24 cellular contexts compared by ENCODE assay signal in the genomic region with DNA sequence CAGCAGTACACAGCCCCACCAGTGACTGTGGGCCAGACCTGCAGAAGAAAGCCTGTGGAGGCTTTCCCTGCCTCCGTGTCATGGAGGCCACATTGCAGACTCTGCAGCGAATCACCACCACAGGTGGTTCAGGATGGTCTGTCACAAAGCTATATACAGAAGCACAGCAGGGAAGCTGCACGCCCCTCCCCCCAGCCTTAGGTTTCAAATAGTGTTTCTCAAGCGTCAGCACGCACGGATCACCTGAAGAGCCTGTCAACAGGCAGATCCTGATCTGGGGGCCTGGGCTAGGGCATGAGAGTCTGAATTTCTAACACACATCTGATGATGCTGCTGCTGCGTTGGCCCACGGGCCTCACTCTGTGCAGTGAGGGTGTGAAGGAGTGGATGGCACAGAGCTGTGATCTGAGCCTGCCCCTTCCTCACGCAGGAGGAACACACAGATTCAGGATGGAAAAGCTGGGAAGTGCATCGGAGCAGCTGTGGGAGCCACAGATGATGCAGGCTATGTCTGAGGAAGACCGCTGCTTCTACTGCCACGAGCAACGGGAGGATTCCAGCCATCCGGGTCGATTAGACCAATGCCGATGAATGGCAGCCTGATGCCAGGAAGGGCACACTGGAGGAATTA.
DNase-seq lines count a peak whose midpoint lies in the region; ATAC-seq and FAIRE-seq lines count a peak whose summit lies in the region.
"Had no signal": no experiment of that assay in that cellular context is flagged by ENCODE, and none has a peak within 500 bp of the region (broad histone marks: within the 10 kb centered on the region; RNA-seq: fewer than 3 reads in every experiment).

No MANE protein-coding gene starts in this region.

- no peak overlapping the region for H2BK5ac ChIP-seq in mesendoderm (ENCODE audit: low read length)

- no peaks in the 10 kb centered on the region for H3K79me1 ChIP-seq in mesendoderm (ENCODE audit: low read length)

- H3K4me1 Mint-ChIP-seq in activated CD4-positive, alpha-beta T cell treated with anti-CD3 and anti-CD28 coated beads for 36 hours = peaks cover 43% of the 10 kb centered on the region
- H3K4me1 Mint-ChIP-seq in activated CD4-positive, alpha-beta T cell treated with anti-CD3 and anti-CD28 coated beads, Interleukin-2, amount 10 ng/mL, durations not matched to agents 24 days and 14 days = peaks cover 27% of the 10 kb centered on the region

- H3K27ac Mint-ChIP-seq in activated CD4-positive, alpha-beta T cell treated with anti-CD3 and anti-CD28 coated beads for 36 hours = peak overlapping the region; percentile 27
- no peak overlapping the region for H3K27ac Mint-ChIP-seq in activated CD4-positive, alpha-beta T cell treated with anti-CD3 and anti-CD28 coated beads, Interleukin-2, amount 10 ng/mL, durations not matched to agents 24 days and 14 days
- H3K27ac Mint-ChIP-seq: activated T-helper 1 cell treated with anti-CD3 and anti-CD28 coated beads, Interleukin-12 subunit alpha, Interleukin-12 subunit beta, Interleukin-2, Interleukin-4 antibody, amounts not matched to agents 30 ng/mL and 10 ng/mL and 1 ng/mL, durations not matched to agents 14 hours and 24 hours and 36 hours; stimulated activated naive CD8-positive, alpha-beta T cell treated with anti-CD3 and anti-CD28 coated beads, Interleukin-15, amount 100 ng/mL, for 72 hours had no signal

- peak; percentile 53 for DNase-seq in activated CD4-positive, alpha-beta T cell treated with anti-CD3 and anti-CD28 coated beads for 36 hours
- DNase-seq in activated CD4-positive, alpha-beta T cell treated with anti-CD3 and anti-CD28 coated beads, Interleukin-2, amount 10 ng/mL, durations not matched to agents 24 days and 14 days = no peak
- DNase-seq in NCI-H510A treated with DMSO at 0.1 percent for 48 hours (lab: John Stamatoyannopoulos, UW) (peak; percentile 42), mesendoderm (peak; percentile 25), NCI-H1092 (lab: John Stamatoyannopoulos, UW) (no peak), GM19239 (ENCODE audit: insufficient read length, low spot score) (no peak)
- DNase-seq: amniotic stem cell; C1 segment of cervical spinal cord; hypothalamus; IMR-90; kidney; NCI-H2029; NCI-H524 treated with DMSO at 0.1 percent for 48 hours; stimulated activated CD4-positive, alpha-beta T cell treated with anti-CD3 and anti-CD28 coated beads, Interleukin-1b, Interleukin-23, amount 100 ng/mL, for 48 hours; upper lobe of right lung had no signal

- H3K4me2 ChIP-seq in BLaER1 treated with 17β-estradiol and CSF1 and Interleukin-3, amounts not matched to agents 10 nM and 100 nM = peak overlapping the region in 9 of 11 experiments; percentile 15 to 68 (median 50); a peak in 17 of 22 replicates
- H3K4me2 ChIP-seq in mesendoderm (ENCODE audit: low read length) = no peak overlapping the region

- H2AK5ac ChIP-seq in mesendoderm (ENCODE audit: low read length) = no peak overlapping the region

- no peaks in the 10 kb centered on the region for H3K27me3 ChIP-seq in BLaER1 treated with 17β-estradiol and CSF1 and Interleukin-3, amounts not matched to agents 10 nM and 100 nM
- no peaks in the 10 kb centered on the region for H3K27me3 ChIP-seq in mesendoderm (ENCODE audit: insufficient read depth, low read length, poor library complexity)
- H3K27me3 ChIP-seq: cardiac muscle cell, upper lobe of right lung had no signal

- peaks cover 71 to 100% (median 99%) of the 10 kb centered on the region in 11 experiments for H3K36me3 ChIP-seq in BLaER1 treated with 17β-estradiol and CSF1 and Interleukin-3, amounts not matched to agents 10 nM and 100 nM
- H3K36me3 ChIP-seq in mesendoderm (ENCODE audit: control insufficient read depth, insufficient read depth, low read length) = peaks cover 6% of the 10 kb centered on the region
- H3K36me3 ChIP-seq: cardiac muscle cell had no signal

- H3K27me3 Mint-ChIP-seq in activated CD4-positive, alpha-beta T cell treated with anti-CD3 and anti-CD28 coated beads for 36 hours = no peaks in the 10 kb centered on the region
- no peaks in the 10 kb centered on the region for H3K27me3 Mint-ChIP-seq in activated CD4-positive, alpha-beta T cell treated with anti-CD3 and anti-CD28 coated beads, Interleukin-2, amount 10 ng/mL, durations not matched to agents 24 days and 14 days
- H3K27me3 Mint-ChIP-seq: stimulated activated naive CD8-positive, alpha-beta T cell treated with anti-CD3 and anti-CD28 coated beads, Interleukin-15, amount 100 ng/mL, for 72 hours had no signal

- peaks cover 0 to 4% (median 0%) of the 10 kb centered on the region in 11 experiments; a peak in 1 of 22 replicates for H3K9me3 ChIP-seq in BLaER1 treated with 17β-estradiol and CSF1 and Interleukin-3, amounts not matched to agents 10 nM and 100 nM (replicated peaks in 1 of 11)
- H3K9me3 ChIP-seq: HAP-1, upper lobe of right lung had no signal

- no peak overlapping the region for H4K5ac ChIP-seq in mesendoderm (ENCODE audit: low read length)

- CTCF ChIA-PET in activated CD4-positive, alpha-beta T cell treated with anti-CD3 and anti-CD28 coated beads for 36 hours (lab: Charles Lee) = interaction anchor here (0.9 to 2.0 kb wide), 8 partner anchors 8 to 521 kb away, joined by 3 to 8 read pairs (median 4); no protein-coding TSS in a partner anchor

- no CpG with 5 or more reads among the region's 16 CpGs for WGBS in mesendoderm (ENCODE audit: extremely low coverage, insufficient coverage, low lambda C conversion rate)

- peaks cover 41% of the 10 kb centered on the region for H3K36me3 Mint-ChIP-seq in activated CD4-positive, alpha-beta T cell treated with anti-CD3 and anti-CD28 coated beads for 36 hours (ENCODE audit: low read depth)
- H3K36me3 Mint-ChIP-seq in activated CD4-positive, alpha-beta T cell treated with anti-CD3 and anti-CD28 coated beads, Interleukin-2, amount 10 ng/mL, durations not matched to agents 24 days and 14 days (ENCODE audit: low read depth) = peaks cover 29% of the 10 kb centered on the region

- peaks cover 0 to 46% (median 13%) of the 10 kb centered on the region in 11 experiments; a peak in 14 of 22 replicates for H4K20me1 ChIP-seq in BLaER1 treated with 17β-estradiol and CSF1 and Interleukin-3, amounts not matched to agents 10 nM and 100 nM

- no peak overlapping the region for H2BK15ac ChIP-seq in mesendoderm (replicated peaks; ENCODE audit: low read depth)

- 0 out of 22 replicates have a peak overlapping the region, but pooled peaks of 1 of the 11 experiments have one; percentile 14 for H3K9ac ChIP-seq in BLaER1 treated with 17β-estradiol and CSF1 and Interleukin-3, amounts not matched to agents 10 nM and 100 nM
- no peak overlapping the region for H3K9ac ChIP-seq in mesendoderm (ENCODE audit: low read length)
- H3K9ac ChIP-seq: parathyroid adenoma had no signal

- FAIRE-seq in GM19239 (lab: Jason Lieb, UNC) = no peak
- FAIRE-seq: frontal cortex, GM12892, kidney had no signal

- H4K8ac ChIP-seq in mesendoderm (ENCODE audit: low read depth, low read length) = no peak overlapping the region

- H3K4ac ChIP-seq in mesendoderm (ENCODE audit: low read depth, low read length) = no peak overlapping the region

- no peaks in the 10 kb centered on the region for H3K9me3 Mint-ChIP-seq in activated CD4-positive, alpha-beta T cell treated with anti-CD3 and anti-CD28 coated beads for 36 hours (ENCODE audit: low read depth)
- H3K9me3 Mint-ChIP-seq in activated CD4-positive, alpha-beta T cell treated with anti-CD3 and anti-CD28 coated beads, Interleukin-2, amount 10 ng/mL, durations not matched to agents 24 days and 14 days = no peaks in the 10 kb centered on the region
- H3K9me3 Mint-ChIP-seq: activated T-helper 1 cell treated with anti-CD3 and anti-CD28 coated beads, Interleukin-12 subunit alpha, Interleukin-12 subunit beta, Interleukin-2, Interleukin-4 antibody, amounts not matched to agents 30 ng/mL and 10 ng/mL and 1 ng/mL, durations not matched to agents 14 hours and 24 hours and 36 hours; stimulated activated naive CD8-positive, alpha-beta T cell treated with anti-CD3 and anti-CD28 coated beads, Interleukin-15, amount 100 ng/mL, for 72 hours had no signal

- no peak overlapping the region for H3K4me3 ChIP-seq in BLaER1 treated with 17β-estradiol and CSF1 and Interleukin-3, amounts not matched to agents 10 nM and 100 nM
- H3K4me3 ChIP-seq in mesendoderm (ENCODE audit: low read length) = no peak overlapping the region
- H3K4me3 ChIP-seq: cardiac muscle cell, HAP-1, upper lobe of right lung had no signal

- no peak overlapping the region for H3K18ac ChIP-seq in mesendoderm (ENCODE audit: low read length)

- H3K56ac ChIP-seq in mesendoderm (ENCODE audit: low read length) = no peak overlapping the region

- H3K79me2 ChIP-seq in mesendoderm (ENCODE audit: control insufficient read depth, insufficient read depth, low read length) = no peaks in the 10 kb centered on the region
- H3K79me2 ChIP-seq: parathyroid adenoma had no signal

- H3K27ac ChIP-seq in BLaER1 treated with 17β-estradiol and CSF1 and Interleukin-3, amounts not matched to agents 10 nM and 100 nM = no peak overlapping the region
- H3K27ac ChIP-seq in mesendoderm (ENCODE audit: low read depth, low read length) = no peak overlapping the region
- H3K27ac ChIP-seq: cardiac muscle cell, parathyroid adenoma, upper lobe of right lung had no signal

- no peak overlapping the region for H2BK120ac ChIP-seq in mesendoderm (ENCODE audit: low read depth, low read length)

- H3K4me3 Mint-ChIP-seq in activated CD4-positive, alpha-beta T cell treated with anti-CD3 and anti-CD28 coated beads for 36 hours = no peak overlapping the region
- no peak overlapping the region for H3K4me3 Mint-ChIP-seq in activated CD4-positive, alpha-beta T cell treated with anti-CD3 and anti-CD28 coated beads, Interleukin-2, amount 10 ng/mL, durations not matched to agents 24 days and 14 days

- H3K4me1 ChIP-seq in BLaER1 treated with 17β-estradiol and CSF1 and Interleukin-3, amounts not matched to agents 10 nM and 100 nM = peaks cover 16 to 38% (median 33%) of the 10 kb centered on the region in 10 experiments
- H3K4me1 ChIP-seq in mesendoderm (ENCODE audit: control insufficient read depth, low read depth, low read length) = no peaks in the 10 kb centered on the region
- H3K4me1 ChIP-seq: HAP-1, parathyroid adenoma, upper lobe of right lung had no signal

- POLR2A ChIA-PET in activated CD4-positive, alpha-beta T cell treated with anti-CD3 and anti-CD28 coated beads for 36 hours (lab: Charles Lee) = interaction anchor here (0.7 kb wide), 1 partner anchor 469 kb away, joined by 3 read pairs; no protein-coding TSS in a partner anchor

- intact Hi-C loops in activated CD4-positive, alpha-beta T cell treated with anti-CD3 and anti-CD28 coated beads for 36 hours (cut with DNase I, micrococcal nuclease) = loop anchor here in 1 of 2 experiments (5.0 kb wide), 1 partner anchor 95 kb away; a partner anchor contains a TSS
- intact Hi-C loops in activated CD4-positive, alpha-beta T cell treated with anti-CD3 and anti-CD28 coated beads, Interleukin-2, amount 10 ng/mL, durations not matched to agents 24 days and 14 days (cut with micrococcal nuclease) = loop anchor here (5.0 to 10.0 kb wide), 3 partner anchors 350 to 763 kb away; a partner anchor contains a TSS

- no peak for ATAC-seq in activated CD4-positive, alpha-beta T cell treated with anti-CD3 and anti-CD28 coated beads for 36 hours
- ATAC-seq in HG03095 (IDR thresholded peaks at IDR 0.05; ENCODE audit: unreplicated experiment) = no peak
- ATAC-seq: stimulated activated naive CD8-positive, alpha-beta T cell treated with anti-CD3 and anti-CD28 coated beads, Interleukin-15, amount 100 ng/mL, for 72 hours had no signal

- H3K23ac ChIP-seq in mesendoderm (ENCODE audit: low read length) = no peak overlapping the region

Comparison
In these comparisons a context has a peak if more than half of its experiments do, and no peak if none do; other contexts are left out.
1. DNase-seq: peak in activated CD4-positive, alpha-beta T cell treated with anti-CD3 and anti-CD28 coated beads for 36 hours (single experiment), NCI-H510A treated with DMSO at 0.1 percent for 48 hours (single experiment) and mesendoderm (single experiment); none in activated CD4-positive, alpha-beta T cell treated with anti-CD3 and anti-CD28 coated beads, Interleukin-2, amount 10 ng/mL, durations not matched to agents 24 days and 14 days (single experiment), NCI-H1092 (single experiment) and GM19239 (single experiment).